Comparison of ENCODE assay signal across 15 cellular contexts in the genomic region with DNA sequence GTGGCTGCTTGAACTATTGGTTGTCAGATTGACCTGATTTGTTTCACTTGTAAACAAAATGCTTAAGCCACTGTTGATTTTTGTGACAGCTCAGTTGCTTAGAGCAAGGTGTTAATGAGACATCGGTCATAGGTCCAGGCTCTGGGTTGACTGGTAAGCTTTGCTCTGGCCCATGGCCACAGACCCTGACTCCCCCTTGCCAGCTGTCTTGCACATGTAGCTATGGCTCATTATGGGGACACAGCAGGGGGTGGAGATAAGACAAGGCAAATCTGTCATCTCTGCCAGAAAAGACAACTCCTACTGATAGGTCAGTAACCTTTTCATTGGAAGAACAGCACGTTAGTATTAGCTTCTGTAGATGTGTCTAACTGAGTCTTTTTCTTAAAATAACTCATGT.
DNase-seq lines count a peak whose midpoint lies in the region; ATAC-seq lines count a peak whose summit lies in the region.
"Had no signal": no experiment of that assay in that cellular context is flagged by ENCODE, and none has a peak within 500 bp of the region (broad histone marks: within the 10 kb centered on the region; RNA-seq: fewer than 3 reads in every experiment).

No MANE protein-coding gene starts in this region.

- DNase-seq in HCEC 1CT (peak; percentile 19), NCI-H524 treated with DMSO at 0.1 percent for 48 hours (lab: John Stamatoyannopoulos, UW) (peak; percentile 15), brain pericyte (ENCODE audit: low read depth, low spot score) (peak; percentile 29), renal cortical epithelial cell (ENCODE audit: low read depth) (peak; percentile 30), activated gamma-delta T cell (lab: John Stamatoyannopoulos, UW) (no peak)
- no peak for DNase-seq in activated CD8-positive, alpha-beta memory T cell treated with anti-CD3 and anti-CD28 coated beads, Interleukin-2, amount 50 U/mL, for 48 hours
- DNase-seq: activated CD4-positive, alpha-beta T cell treated with anti-CD3 and anti-CD28 coated beads, Interleukin-2, amount 50 U/mL, for 4 hours; activated naive CD4-positive, alpha-beta T cell treated with anti-CD3 and anti-CD28 coated beads for 36 hours; Calu3; kidney; NCI-H446 treated with DMSO at 0.1 percent for 48 hours; SW 1271 had no signal

- no peak for ATAC-seq in GM19351 (IDR thresholded peaks at IDR 0.05; ENCODE audit: unreplicated experiment)
- ATAC-seq: GM12878; stimulated activated memory B cell treated with anti-CD40 and anti-IgM and Interleukin-4, amounts not matched to agents 10 μg/mL and 1 μg/mL and 100 μg/mL, for 72 hours had no signal

Comparison
In these comparisons a context has a peak if more than half of its experiments do, and no peak if none do; other contexts are left out.
1. DNase-seq: peak in HCEC 1CT (single experiment), NCI-H524 treated with DMSO at 0.1 percent for 48 hours (single experiment), brain pericyte (single experiment) and renal cortical epithelial cell (single experiment); none in activated gamma-delta T cell (single experiment) and activated CD8-positive, alpha-beta memory T cell treated with anti-CD3 and anti-CD28 coated beads, Interleukin-2, amount 50 U/mL, for 48 hours (single experiment).